ENCODE assay signal across 23 cellular contexts in genomic region chr12:48800457-48800856, GRCh38. TPM values are rescaled to one million over a fixed set of nuclear protein-coding genes. Genes with fewer than 3 reads are reported as not detected.
"Had no signal": no experiment of that assay in that cellular context is flagged by ENCODE, and none has a peak within 500 bp of the region (broad histone marks: within the 10 kb centered on the region; RNA-seq: fewer than 3 reads in every experiment).

No MANE protein-coding gene starts in this region.

- H3K36me3 ChIP-seq: heart right ventricle, left lung, lower lobe of right lung, neutrophil, ovary, right atrium auricular region, sigmoid colon, spleen, tibial nerve, vagina had no signal

- ATAC-seq: left colon; left lung; naive thymus-derived CD8-positive, alpha-beta T cell; stimulated activated effector memory CD8-positive, alpha-beta T cell treated with anti-CD3 and anti-CD28 coated beads, Interleukin-12 subunit alpha, Interleukin-12 subunit beta, amount 100 ng/mL, for 72 hours; stimulated activated naive CD8-positive, alpha-beta T cell treated with anti-CD3 and anti-CD28 coated beads, Interleukin-15, amount 100 ng/mL, for 72 hours had no signal

- H2AFZ ChIP-seq: hepatocyte had no signal

- H3K27ac ChIP-seq: heart right ventricle, hepatocyte, left lung, lower lobe of right lung, neutrophil, ovary, right atrium auricular region, sigmoid colon, spleen, tibial nerve, vagina had no signal

- H3K27me3 ChIP-seq: hepatocyte, ovary, right atrium auricular region, vagina had no signal

- H3K4me2 ChIP-seq: hepatocyte had no signal

- H3K9me3 ChIP-seq: heart right ventricle, left lung, lower lobe of right lung, neutrophil, ovary, right atrium auricular region, sigmoid colon, spleen, tibial nerve, vagina had no signal

- H3K4me3 ChIP-seq: heart right ventricle, hepatocyte, left lung, lower lobe of right lung, ovary, right atrium auricular region, sigmoid colon, spleen, tibial nerve, vagina had no signal

- FAIRE-seq: kidney, small intestine had no signal

- DNase-seq: heart right ventricle; kidney; left colon; left lung; lower lobe of right lung; mammary epithelial cell; mesenchymal stem cell; occipital lobe; ovary; sigmoid colon; small intestine; spleen; stimulated activated CD4-positive, alpha-beta T cell treated with anti-CD3 and anti-CD28 coated beads, Interleukin-4, amount 100 ng/mL, for 24 hours; stimulated activated naive CD4-positive, alpha-beta T cell treated with Interleukin-2 at 50 U/mL for 16 hours; stimulated activated naive CD8-positive, alpha-beta T cell treated with anti-CD3 and anti-CD28 coated beads, Interleukin-15, amount 100 ng/mL, for 72 hours; substantia nigra had no signal

RNA-seq across cellular contexts. Expression of gene ADCY6, which starts 11.6 kb away (rescaled TPM):
- total RNA-seq: naive thymus-derived CD8-positive, alpha-beta T cell had no signal
- polyA plus RNA-seq: naive thymus-derived CD8-positive, alpha-beta T cell had no signal
